1 cellular context compared by ENCODE assay signal in genomic region chr9:93577045-93577939, GRCh38.
TF ChIP-seq lines count a peak whose summit lies in the region.

No MANE protein-coding gene starts in this region.

TF ChIP-seq in GM23338, 12 proteins besides CTCF, POLR2A, EP300 and RAD21 (continued from another document):
- TF ChIP-seq EZH2 (IDR thresholded peaks at IDR 0.05; ENCODE audit: low read depth, unreplicated experiment) = no peak
- TF ChIP-seq POLR2AphosphoS5 (IDR thresholded peaks at IDR 0.05; ENCODE audit: low read depth) = no peak
- no peak for TF ChIP-seq JUNB (IDR thresholded peaks at IDR 0.05; ENCODE audit: unreplicated experiment)
- TF ChIP-seq CREB1 (CRISPR knock-in tag; IDR thresholded peaks at IDR 0.05; ENCODE audit: low read depth) = no peak
- TF ChIP-seq ZNF114 (CRISPR knock-in tag; IDR thresholded peaks at IDR 0.05) = no peak
- no peak for TF ChIP-seq STAT1 (IDR thresholded peaks at IDR 0.05; ENCODE audit: unreplicated experiment)
- no peak for TF ChIP-seq ETS1 (IDR thresholded peaks at IDR 0.05)
